In the genomic region with DNA sequence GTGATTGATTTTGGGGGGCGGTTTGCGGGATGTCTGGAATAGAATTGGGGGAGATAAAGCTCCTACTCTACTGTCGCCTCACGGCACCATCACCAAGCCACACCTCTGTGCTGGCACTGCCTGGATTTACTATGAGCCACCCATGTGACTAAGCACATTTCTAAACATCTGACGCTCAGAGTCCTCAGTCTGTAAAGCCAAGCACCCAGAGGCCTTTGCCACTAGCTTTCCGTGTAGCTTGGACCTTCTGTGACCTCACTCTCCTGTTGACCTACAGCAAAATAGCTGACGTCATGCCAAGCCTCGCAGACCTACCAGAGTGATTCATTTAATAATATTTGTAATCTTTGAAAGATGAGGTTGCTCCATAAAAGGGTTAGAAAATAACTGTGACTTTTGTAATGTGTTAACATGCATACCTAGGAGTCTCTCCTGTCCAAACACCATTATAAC, we compare ENCODE assay signal across 11 cellular contexts. TPM values are rescaled to one million over a fixed set of nuclear protein-coding genes. Genes with fewer than 3 reads are reported as not detected.
A peak's percentile ranks its signal among the peaks of the same experiment; 100 is the strongest.
DNase-seq lines count a peak whose midpoint lies in the region; ATAC-seq and TF ChIP-seq lines count a peak whose summit lies in the region.
"Had no signal": no experiment of that assay in that cellular context is flagged by ENCODE, and none has a peak within 500 bp of the region (broad histone marks: within the 10 kb centered on the region; RNA-seq: fewer than 3 reads in every experiment).

No MANE protein-coding gene starts in this region.

- peaks cover 31% of the 10 kb centered on the region for H3K4me1 Mint-ChIP-seq in GM23338
- H3K4me1 Mint-ChIP-seq in CD4-positive, alpha-beta memory T cell, result no peaks in the 10 kb centered on the region

- H3K9me3 ChIP-seq in gastroesophageal sphincter (no peaks in the 10 kb centered on the region), skeletal muscle satellite cell (replicated peaks; ENCODE audit: low read length) (no peaks in the 10 kb centered on the region)
- H3K9me3 ChIP-seq in CD4-positive, alpha-beta memory T cell (ENCODE audit: control insufficient read depth in 1 of 2, low read length in 2 of 2), result no peaks in the 10 kb centered on the region

- H3K4me3 ChIP-seq in GM23338, result no peak overlapping the region
- no peak overlapping the region for H3K4me3 ChIP-seq in gastroesophageal sphincter
- H3K4me3 ChIP-seq in skeletal muscle satellite cell (ENCODE audit: low read length), result no peak overlapping the region
- H3K4me3 ChIP-seq in CD4-positive, alpha-beta memory T cell (ENCODE audit: low read length in 2 of 2), result no peak overlapping the region

- peak overlapping the region; percentile 12 for H3K27ac Mint-ChIP-seq in GM23338
- no peak overlapping the region for H3K27ac Mint-ChIP-seq in CD4-positive, alpha-beta memory T cell

- intact Hi-C loops in CD4-positive, alpha-beta memory T cell (cut with micrococcal nuclease), result no loop called here

- no peaks in the 10 kb centered on the region for H3F3A ChIP-seq in GM23338 (replicated peaks; ENCODE audit: low read depth)

- peak overlapping the region; percentile 64; the same call in 1 of the 2 replicates for H2AFZ ChIP-seq in GM23338

- no peaks in the 10 kb centered on the region for H3K27me3 Mint-ChIP-seq in GM23338 (ENCODE audit: insufficient read depth, low read depth, poor library complexity)
- H3K27me3 Mint-ChIP-seq in CD4-positive, alpha-beta memory T cell, result no peaks in the 10 kb centered on the region

- H3K9me3 Mint-ChIP-seq in GM23338, result no peaks in the 10 kb centered on the region; the same call in 2 of the 3 replicates
- peaks cover 0 to 8% (median 2%) of the 10 kb centered on the region in 8 donors for H3K9me3 Mint-ChIP-seq in CD4-positive, alpha-beta memory T cell

- TF ChIP-seq CTCF in GM23338 (conservative IDR thresholded peaks at IDR 0.05; ENCODE audit: low read depth in 2 of 2) (no peak), gastroesophageal sphincter (IDR thresholded peaks at IDR 0.05) (no peak)

- 0 out of 2 replicates have a peak, but pooled peaks cover 6% of the 10 kb centered on the region for H3K9me2 ChIP-seq in GM23338 (ENCODE audit: insufficient read depth)

- TF ChIP-seq POLR2A in gastroesophageal sphincter (IDR thresholded peaks at IDR 0.05), result no peak

- no peaks in the 10 kb centered on the region for H4K20me1 ChIP-seq in GM23338 (replicated peaks; ENCODE audit: insufficient read depth)

- 29 to 31% methylated on average over 7 to 8 of the region's 8 CpGs for WGBS in gastroesophageal sphincter (ENCODE audit: low coverage in 1 of 2), 2 donors

- H3K27ac ChIP-seq in GM23338 (ENCODE audit: low read depth) (no peak overlapping the region), gastroesophageal sphincter (peak overlapping the region; percentile 75 to 83 (median 80))
- no peak overlapping the region for H3K27ac ChIP-seq in CD4-positive, alpha-beta memory T cell (ENCODE audit: low read depth, low read length)

- no peaks in the 10 kb centered on the region for H3K79me2 ChIP-seq in GM23338 (replicated peaks; ENCODE audit: insufficient read depth)

- ATAC-seq in GM23338 (no peak), gastroesophageal sphincter (peak; percentile 95), HG03469 (IDR thresholded peaks at IDR 0.05; ENCODE audit: unreplicated experiment) (no peak)

- DNase-seq in GM23338 (ENCODE audit: low spot score) (no peak), T1000 (lab: John Stamatoyannopoulos, UW) (peak; percentile 85), SK-N-DZ (ENCODE audit: low spot score) (no peak)
- no peak for DNase-seq in effector CD4-positive, alpha-beta T cell
- DNase-seq in CD4-positive, alpha-beta memory T cell, result no peak
- DNase-seq: activated CD4-positive, alpha-beta T cell treated with anti-CD3 and anti-CD28 coated beads for 1 hour; GF-D8; NK-92 treated with Interleukin-12 subunit alpha and Interleukin-12 subunit beta, amount 100 ng/mL, for 24 hours had no signal

- peak; percentile 48 for TF ChIP-seq EP300 in gastroesophageal sphincter (IDR thresholded peaks at IDR 0.05)

- CTCF ChIA-PET in CD4-positive, alpha-beta memory T cell (lab: Charles Lee; ENCODE audit: partially characterized antibody), result no interaction called here

- no peaks in the 10 kb centered on the region for H3K36me3 Mint-ChIP-seq in GM23338 (ENCODE audit: low read depth)
- H3K36me3 Mint-ChIP-seq in CD4-positive, alpha-beta memory T cell, result peaks cover 0 to 3% of the 10 kb centered on the region in 2 donors

- H3K4me2 ChIP-seq in GM23338, result no peak overlapping the region
- H3K4me2 ChIP-seq in skeletal muscle satellite cell (ENCODE audit: low read length), result peak overlapping the region; percentile 66

- H3K36me3 ChIP-seq in GM23338 (ENCODE audit: insufficient read depth) (no peaks in the 10 kb centered on the region), gastroesophageal sphincter (no peaks in the 10 kb centered on the region), skeletal muscle satellite cell (ENCODE audit: insufficient read depth, low read length) (no peaks in the 10 kb centered on the region)
- no peaks in the 10 kb centered on the region for H3K36me3 ChIP-seq in CD4-positive, alpha-beta memory T cell (ENCODE audit: insufficient read depth, low read length)

- peak overlapping the region; percentile 76 for H3K9ac ChIP-seq in skeletal muscle satellite cell (ENCODE audit: low read depth, low read length)

- H3K4me1 ChIP-seq in GM23338 (ENCODE audit: insufficient read depth) (peaks cover 22% of the 10 kb centered on the region), gastroesophageal sphincter (peaks cover 0 to 26% (median 6%) of the 10 kb centered on the region in 3 donors), skeletal muscle satellite cell (ENCODE audit: control insufficient read depth, insufficient read depth, low read length) (peaks cover 22% of the 10 kb centered on the region)
- H3K4me1 ChIP-seq in CD4-positive, alpha-beta memory T cell (ENCODE audit: insufficient read depth, low read length), result no peaks in the 10 kb centered on the region

- H3K27me3 ChIP-seq in GM23338 (ENCODE audit: insufficient read depth), result no peaks in the 10 kb centered on the region
- no peaks in the 10 kb centered on the region for H3K27me3 ChIP-seq in gastroesophageal sphincter
- no peaks in the 10 kb centered on the region for H3K27me3 ChIP-seq in skeletal muscle satellite cell (ENCODE audit: control insufficient read depth, insufficient read depth, low read length)
- H3K27me3 ChIP-seq in CD4-positive, alpha-beta memory T cell (ENCODE audit: insufficient read depth, low read length), result no peaks in the 10 kb centered on the region

- H3K4me3 Mint-ChIP-seq in GM23338, result no peak overlapping the region
- H3K4me3 Mint-ChIP-seq in CD4-positive, alpha-beta memory T cell, result no peak overlapping the region

- POLR2A ChIA-PET in CD4-positive, alpha-beta memory T cell (lab: Charles Lee; ENCODE audit: partially characterized antibody), result no interaction called here

TF ChIP-seq in GM23338, 12 proteins besides CTCF, POLR2A, EP300 and RAD21:
- TF ChIP-seq POLR2AphosphoS5 (IDR thresholded peaks at IDR 0.05; ENCODE audit: low read depth), result no peak
- no peak for TF ChIP-seq EZH2phosphoT487 (IDR thresholded peaks at IDR 0.05; ENCODE audit: unreplicated experiment)

RNA-seq across cellular contexts. Expression of gene MYOCD, which starts 38.5 kb away (rescaled TPM):
- 0.66 and 0.80 TPM in 2 replicates for total RNA-seq in GM23338 (2014; rRNA removed; shearing (Covaris generic))
- 2.0 and 2.4 TPM in 2 replicates for polyA plus RNA-seq in GM23338 (2016; fragmentation: Nextera tagmentation; extraction: Ambion mirVana)
- total RNA-seq in gastroesophageal sphincter, result 100 to 1,000 TPM in 3 of 4 donors, 10 to 100 TPM in 1; 93.0 to 219 (median 120) TPM
- total RNA-seq in skeletal muscle satellite cell (2012; rRNA removed), result not detected in 2 replicates
- not detected in 2 replicates for polyA plus RNA-seq in SK-N-DZ (2014; cell fraction: cytosol; rRNA removed)
- not detected in 2 replicates for polyA plus RNA-seq in SK-N-DZ (2014; cell fraction: nucleus; rRNA removed)
- total RNA-seq in CD4-positive, alpha-beta memory T cell, result not detected
- not detected for polyA plus RNA-seq in CD4-positive, alpha-beta memory T cell

Comparison
In these comparisons a context has a peak if more than half of its experiments do, and no peak if none do; other contexts are left out.
1. H3K27ac ChIP-seq: peak in gastroesophageal sphincter (4 of 4); none in GM23338 (single experiment) and CD4-positive, alpha-beta memory T cell (single experiment).
2. RNA of gene MYOCD, which starts 38.5 kb away (total RNA-seq): 93.0 to 219 TPM in gastroesophageal sphincter; 0.66 to 0.80 TPM in GM23338 and not detected in CD4-positive, alpha-beta memory T cell; every median in the first group is over 10 times any median in the second.